In genomic region chr19:11044436-11044835, GRCh38 we compare ENCODE assay signal across 21 cellular contexts.
"Had no signal": no experiment of that assay in that cellular context is flagged by ENCODE, and none has a peak within 500 bp of the region (broad histone marks: within the 10 kb centered on the region; RNA-seq: fewer than 3 reads in every experiment).

No MANE protein-coding gene starts in this region.

- H3K4me1 Mint-ChIP-seq: neural crest cell had no signal

- H3K27ac Mint-ChIP-seq: activated T-cell treated with anti-CD3 and anti-CD28 coated beads, Interleukin-2, amount 50 U/mL, for 72 hours; stimulated activated naive CD8-positive, alpha-beta T cell treated with anti-CD3 and anti-CD28 coated beads, Interleukin-15, Interleukin-2, amounts not matched to agents 100 ng/mL and 50 ng/mL, for 24 hours had no signal

- H3K4me3 Mint-ChIP-seq: activated naive CD4-positive, alpha-beta T cell treated with anti-CD3 and anti-CD28 coated beads, Interleukin-2, amount 50 U/mL, for 24 hours; activated T-cell treated with anti-CD3 and anti-CD28 coated beads, Interleukin-2, amount 50 U/mL, for 72 hours; effector memory CD8-positive, alpha-beta T cell; neural crest cell; stimulated activated naive CD8-positive, alpha-beta T cell treated with anti-CD3 and anti-CD28 coated beads, Interleukin-15, Interleukin-2, amounts not matched to agents 100 ng/mL and 50 ng/mL, for 24 hours had no signal

- H3K9me3 ChIP-seq: heart left ventricle, pancreas, suprapubic skin, transverse colon had no signal

- H3K27me3 ChIP-seq: cardiac muscle cell, heart left ventricle, pancreas, suprapubic skin, transverse colon had no signal

- H3K36me3 ChIP-seq: pancreas had no signal

- H3K9me3 Mint-ChIP-seq: activated naive CD4-positive, alpha-beta T cell treated with anti-CD3 and anti-CD28 coated beads, Interleukin-2, amount 50 U/mL, for 24 hours; activated T-cell treated with anti-CD3 and anti-CD28 coated beads, Interleukin-2, amount 50 U/mL, for 72 hours; effector memory CD8-positive, alpha-beta T cell; neural crest cell; stimulated activated naive CD8-positive, alpha-beta T cell treated with anti-CD3 and anti-CD28 coated beads, Interleukin-15, Interleukin-2, amounts not matched to agents 100 ng/mL and 50 ng/mL, for 24 hours had no signal

- DNase-seq: activated CD4-positive, CD25-positive, alpha-beta regulatory T cell treated with anti-CD3 and anti-CD28 coated beads, Interleukin-2, amount 50 U/mL, for 72 hours; activated CD8-positive, alpha-beta memory T cell treated with anti-CD3 and anti-CD28 coated beads for 24 hours; activated effector memory CD4-positive, alpha-beta T cell treated with anti-CD3 and anti-CD28 coated beads, Interleukin-2, amount 50 U/mL, for 16 hours; activated T-cell treated with anti-CD3 and anti-CD28 coated beads, Interleukin-2, amount 50 U/mL, for 72 hours; amniotic stem cell; effector memory CD8-positive, alpha-beta T cell; heart left ventricle; kidney; left ventricle myocardium superior; pancreas; stimulated activated CD4-positive, alpha-beta T cell treated with anti-CD3 and anti-CD28 coated beads, Interleukin-12 subunit alpha, Interleukin-12 subunit beta, amount 100 ng/mL, for 4 hours; stimulated activated CD4-positive, alpha-beta T cell treated with anti-CD3 and anti-CD28 coated beads, Interleukin-1b, Interleukin-23, amount 100 ng/mL, for 48 hours; stimulated activated CD8-positive, alpha-beta memory T cell treated with anti-CD3 and anti-CD28 coated beads, Interleukin-4, amount 100 ng/mL, for 48 hours; T-helper 2 cell; transverse colon had no signal

- H3K27me3 Mint-ChIP-seq: activated naive CD4-positive, alpha-beta T cell treated with anti-CD3 and anti-CD28 coated beads, Interleukin-2, amount 50 U/mL, for 24 hours; effector memory CD8-positive, alpha-beta T cell; stimulated activated naive CD8-positive, alpha-beta T cell treated with anti-CD3 and anti-CD28 coated beads, Interleukin-15, Interleukin-2, amounts not matched to agents 100 ng/mL and 50 ng/mL, for 24 hours had no signal

- H3K27ac ChIP-seq: cardiac muscle cell, heart left ventricle, pancreas, suprapubic skin, transverse colon, VCaP had no signal

- ATAC-seq: activated T-cell treated with anti-CD3 and anti-CD28 coated beads, Interleukin-2, amount 50 U/mL, for 72 hours; effector memory CD8-positive, alpha-beta T cell; heart left ventricle; left ventricle myocardium superior; pancreas had no signal

- H3K4me3 ChIP-seq: cardiac muscle cell, heart left ventricle, pancreas, suprapubic skin, transverse colon had no signal
